In the genomic region with DNA sequence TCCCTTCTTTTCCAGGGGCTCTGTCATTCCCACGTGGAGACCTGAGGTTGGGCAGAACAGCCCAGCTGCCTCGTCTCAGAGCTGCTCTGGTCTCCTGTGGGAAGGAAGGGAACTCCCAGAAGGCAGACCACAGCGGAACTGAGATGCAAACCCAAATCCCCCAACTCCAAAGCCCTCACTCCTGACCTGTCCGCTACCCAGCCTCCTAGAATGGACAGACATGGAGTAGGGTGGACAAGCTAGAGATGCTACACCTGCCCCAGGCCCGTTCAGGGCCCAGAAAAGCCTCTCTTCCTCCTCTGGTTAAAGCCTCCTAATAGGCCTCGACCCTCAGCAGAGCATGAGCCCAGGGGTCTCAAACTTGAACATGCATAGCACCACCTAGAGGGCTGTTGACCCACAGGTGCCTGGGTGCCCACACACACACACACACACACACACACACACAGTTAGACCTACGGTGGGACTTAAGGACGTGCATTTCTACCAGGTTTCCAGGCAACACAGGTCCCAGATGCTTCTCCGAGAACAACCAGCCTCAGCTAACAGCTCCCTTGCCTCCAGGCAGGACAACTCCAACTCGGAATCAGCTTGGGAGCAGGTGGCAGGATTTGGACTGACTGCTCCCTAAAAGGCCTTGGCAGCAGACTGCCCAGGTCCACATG, we compare ENCODE assay signal across 13 cellular contexts.
DNase-seq lines count a peak whose midpoint lies in the region; ATAC-seq and TF ChIP-seq lines count a peak whose summit lies in the region.
"Had no signal": no experiment of that assay in that cellular context is flagged by ENCODE, and none has a peak within 500 bp of the region (broad histone marks: within the 10 kb centered on the region; RNA-seq: fewer than 3 reads in every experiment).

No MANE protein-coding gene starts in this region.

- no TSS peak for BruUV-seq in MCF 10A (replicated peaks; lab: Mats Ljungman, UMichigan)

- intact Hi-C loops in left ventricle myocardium inferior (cut with micrococcal nuclease) (no loop called here), MCF 10A (cut with micrococcal nuclease) (no loop called here)

- H3K79me2 ChIP-seq in DND-41 (ENCODE audit: insufficient read depth, low read length): no peaks in the 10 kb centered on the region

- no peak overlapping the region for H2AFZ ChIP-seq in DND-41 (ENCODE audit: low read depth, low read length)
- H2AFZ ChIP-seq: parathyroid adenoma had no signal

- no peaks in the 10 kb centered on the region for H3K36me3 Mint-ChIP-seq in MCF 10A (ENCODE audit: insufficient read depth, unreplicated experiment)
- H3K36me3 Mint-ChIP-seq: activated naive CD8-positive, alpha-beta T cell had no signal

- ATAC-seq in DND-41 (ENCODE audit: insufficient read depth, low read depth): no peak

- H3K4me3 ChIP-seq in DND-41 (ENCODE audit: low read depth in 1 of 2, low read length in 2 of 2) (no peak overlapping the region), WERI-Rb-1 (ENCODE audit: low read depth, low read length) (no peak overlapping the region), left ventricle myocardium inferior (peak overlapping the region; percentile 13), rectal smooth muscle tissue (ENCODE audit: low read length) (peak overlapping the region; percentile 14)

- H3K36me3 ChIP-seq in DND-41 (ENCODE audit: insufficient read depth, low read length): no peaks in the 10 kb centered on the region
- no peaks in the 10 kb centered on the region for H3K36me3 ChIP-seq in WERI-Rb-1
- H3K36me3 ChIP-seq in left ventricle myocardium inferior: peaks cover 14% of the 10 kb centered on the region
- H3K36me3 ChIP-seq in rectal smooth muscle tissue (ENCODE audit: control insufficient read depth, insufficient read depth, low read length): no peaks in the 10 kb centered on the region

- H3K27ac ChIP-seq in DND-41 (ENCODE audit: low read length) (no peak overlapping the region), WERI-Rb-1 (no peak overlapping the region), left ventricle myocardium inferior (replicated peaks) (peak overlapping the region; percentile 95), rectal smooth muscle tissue (ENCODE audit: low read depth, low read length) (peak overlapping the region; percentile 98)
- H3K27ac ChIP-seq: epithelial cell of prostate, parathyroid adenoma had no signal

- H3K27ac Mint-ChIP-seq in MCF 10A (ENCODE audit: low read depth, unreplicated experiment): no peak overlapping the region
- H3K27ac Mint-ChIP-seq: activated naive CD8-positive, alpha-beta T cell had no signal

- TF ChIP-seq CTCF in DND-41 (IDR thresholded peaks at IDR 0.05; ENCODE audit: borderline replicate concordance, extremely low read depth, low read length, poor library complexity, severe bottlenecking) (peak; percentile 18), WERI-Rb-1 (IDR thresholded peaks at IDR 0.05; ENCODE audit: low read depth, low read length) (peak; percentile 39), left ventricle myocardium inferior (IDR thresholded peaks at IDR 0.05; ENCODE audit: borderline replicate concordance) (no peak), MCF 10A (IDR thresholded peaks at IDR 0.05; ENCODE audit: unreplicated experiment) (no peak)

- no peaks in the 10 kb centered on the region for H3K4me1 Mint-ChIP-seq in MCF 10A (ENCODE audit: insufficient read depth, unreplicated experiment)

- peaks cover 28% of the 10 kb centered on the region for H3K27me3 Mint-ChIP-seq in MCF 10A (ENCODE audit: insufficient read depth, unreplicated experiment)

- H3K9ac ChIP-seq in DND-41 (ENCODE audit: low read depth, low read length) (no peak overlapping the region), rectal smooth muscle tissue (ENCODE audit: low read length) (no peak overlapping the region)
- H3K9ac ChIP-seq: parathyroid adenoma had no signal

- no peak overlapping the region for H3K4me3 Mint-ChIP-seq in MCF 10A (ENCODE audit: unreplicated experiment)
- H3K4me3 Mint-ChIP-seq: activated naive CD8-positive, alpha-beta T cell had no signal

- CTCF ChIA-PET in MCF 10A (lab: Yijun Ruan, JAX): interaction anchor here (0.8 to 3.0 kb wide), 7 partner anchors 10 to 124 kb away, joined by 3 to 15 read pairs (median 3); no protein-coding TSS in a partner anchor

- no peak overlapping the region for H3K4me2 ChIP-seq in DND-41 (ENCODE audit: insufficient read depth, low read length)

- H3K9me3 ChIP-seq in DND-41 (ENCODE audit: insufficient read depth, low read length, severe bottlenecking) (no peaks in the 10 kb centered on the region), WERI-Rb-1 (ENCODE audit: severe bottlenecking) (no peaks in the 10 kb centered on the region), left ventricle myocardium inferior (replicated peaks) (no peaks in the 10 kb centered on the region)

- H3K9me3 Mint-ChIP-seq in MCF 10A (ENCODE audit: unreplicated experiment): no peaks in the 10 kb centered on the region

- no peaks in the 10 kb centered on the region for H3K4me1 ChIP-seq in DND-41 (ENCODE audit: insufficient read depth, low read length)
- H3K4me1 ChIP-seq in left ventricle myocardium inferior: peaks cover 100% of the 10 kb centered on the region
- H3K4me1 ChIP-seq in rectal smooth muscle tissue (ENCODE audit: control insufficient read depth, insufficient read depth, low read length): peaks cover 96% of the 10 kb centered on the region

- H3K27me3 ChIP-seq in DND-41 (ENCODE audit: insufficient read depth, low read length, poor library complexity) (peaks cover 27% of the 10 kb centered on the region), WERI-Rb-1 (ENCODE audit: insufficient read depth, low read depth, severe bottlenecking) (no peaks in the 10 kb centered on the region), left ventricle myocardium inferior (ENCODE audit: low read depth) (no peaks in the 10 kb centered on the region), rectal smooth muscle tissue (ENCODE audit: control insufficient read depth, insufficient read depth, low read length) (no peaks in the 10 kb centered on the region)

- POLR2A ChIA-PET in MCF 10A (lab: Yijun Ruan, JAX): no interaction called here

- peaks cover 8% of the 10 kb centered on the region for H4K20me1 ChIP-seq in DND-41 (ENCODE audit: insufficient read depth, low read length)

- DNase-seq in DND-41: no peak
- DNase-seq in WERI-Rb-1: peak; percentile 19
- DNase-seq in left ventricle myocardium inferior: no peak
- no peak for DNase-seq in GM03348 (ENCODE audit: low spot score)
- no peak for DNase-seq in MCF 10A (ENCODE audit: unreplicated experiment)
- no peak for DNase-seq in NCI-H524 treated with DMSO at 0.1 percent for 48 hours (lab: John Stamatoyannopoulos, UW)
- DNase-seq in stimulated activated CD4-positive, alpha-beta T cell treated with anti-CD3 and anti-CD28 coated beads, Interleukin-4, amount 100 ng/mL, for 24 hours: no peak
- DNase-seq: MM.1S, NCI-H526 had no signal

Comparison
In these comparisons a context has a peak if more than half of its experiments do, and no peak if none do; other contexts are left out.
1. H3K27ac ChIP-seq: peak in left ventricle myocardium inferior (single experiment) and rectal smooth muscle tissue (single experiment); none in DND-41 (single experiment) and WERI-Rb-1 (single experiment).
2. H3K4me3 ChIP-seq: peak in left ventricle myocardium inferior (single experiment) and rectal smooth muscle tissue (single experiment); none in DND-41 (0 of 2) and WERI-Rb-1 (single experiment).
3. CTCF ChIP-seq: peak in DND-41 (single experiment) and WERI-Rb-1 (single experiment); none in left ventricle myocardium inferior (single experiment) and MCF 10A (single experiment).